Comparison of ENCODE assay signal across 1 cellular context in the genomic region with DNA sequence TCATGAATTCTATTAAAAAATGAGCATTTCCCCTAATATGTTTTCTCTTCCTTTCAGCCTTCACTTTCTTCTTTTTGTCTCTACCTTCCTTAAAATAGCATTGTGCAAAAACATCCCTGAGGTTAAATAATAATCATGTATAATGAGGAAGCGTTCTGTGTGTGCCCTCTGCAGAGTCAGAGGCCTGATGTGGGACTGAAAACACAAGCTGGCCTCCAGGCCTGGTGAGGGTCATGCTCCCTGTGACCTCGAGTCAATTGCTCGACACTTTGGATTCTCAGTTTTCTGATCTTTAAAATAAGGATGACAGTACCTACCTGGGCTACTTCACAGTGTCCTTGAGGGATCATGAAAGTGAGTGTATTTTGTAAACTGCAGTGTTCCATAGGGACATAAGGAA.
TF ChIP-seq lines count a peak whose summit lies in the region.

No MANE protein-coding gene starts in this region.

TF ChIP-seq in A549, 52 proteins besides CTCF, POLR2A, EP300 and RAD21 (continued from another document):
- TF ChIP-seq HDAC2 (IDR thresholded peaks at IDR 0.05) = no peak
- TF ChIP-seq, protein P1, sequence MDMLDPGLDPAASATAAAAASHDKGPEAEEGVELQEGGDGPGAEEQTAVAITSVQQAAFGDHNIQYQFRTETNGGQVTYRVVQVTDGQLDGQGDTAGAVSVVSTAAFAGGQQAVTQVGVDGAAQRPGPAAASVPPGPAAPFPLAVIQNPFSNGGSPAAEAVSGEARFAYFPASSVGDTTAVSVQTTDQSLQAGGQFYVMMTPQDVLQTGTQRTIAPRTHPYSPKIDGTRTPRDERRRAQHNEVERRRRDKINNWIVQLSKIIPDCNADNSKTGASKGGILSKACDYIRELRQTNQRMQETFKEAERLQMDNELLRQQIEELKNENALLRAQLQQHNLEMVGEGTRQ (IDR thresholded peaks at IDR 0.05) = no peak
